14 cellular contexts compared by ENCODE assay signal in genomic region chr11:114395776-114396175, GRCh38. TPM values are rescaled to one million over a fixed set of nuclear protein-coding genes. Genes with fewer than 3 reads are reported as not detected.
DNase-seq lines count a peak whose midpoint lies in the region; ATAC-seq and TF ChIP-seq lines count a peak whose summit lies in the region.
"Had no signal": no experiment of that assay in that cellular context is flagged by ENCODE, and none has a peak within 500 bp of the region (broad histone marks: within the 10 kb centered on the region; RNA-seq: fewer than 3 reads in every experiment).

No MANE protein-coding gene starts in this region.

- H3K4me2 ChIP-seq in MM.1S (ENCODE audit: low read depth, low read length) (no peak overlapping the region), neural progenitor cell (no peak overlapping the region)

- H4K20me1 ChIP-seq in MM.1S (ENCODE audit: insufficient read depth, low read length): no peaks in the 10 kb centered on the region
- H4K20me1 ChIP-seq in neural progenitor cell (ENCODE audit: low read depth): no peaks in the 10 kb centered on the region

- no peak overlapping the region for H3K4me3 ChIP-seq in MM.1S (ENCODE audit: low read length)
- no peak overlapping the region for H3K4me3 ChIP-seq in cardiac fibroblast (replicated peaks in 1 of 2; ENCODE audit: low read depth in 2 of 2, low read length in 2 of 2)
- no peak overlapping the region for H3K4me3 ChIP-seq in neural progenitor cell
- no peak overlapping the region for H3K4me3 ChIP-seq in esophagus squamous epithelium
- H3K4me3 ChIP-seq: Peyer's patch, thoracic aorta had no signal

- intact Hi-C loops in esophagus squamous epithelium (cut with DNase I): no loop called here

- no peak for TF ChIP-seq POLR2A in esophagus squamous epithelium (IDR thresholded peaks at IDR 0.05)

- H3K9me3 ChIP-seq in MM.1S (replicated peaks; ENCODE audit: insufficient read depth, low read length) (no peaks in the 10 kb centered on the region), neural progenitor cell (ENCODE audit: low read depth) (no peaks in the 10 kb centered on the region), T-helper 17 cell (ENCODE audit: control insufficient read depth, low read length, poor library complexity, severe bottlenecking) (no peaks in the 10 kb centered on the region), esophagus squamous epithelium (no peaks in the 10 kb centered on the region)
- H3K9me3 ChIP-seq: neutrophil, Peyer's patch, thoracic aorta had no signal

- H3K4me3 Mint-ChIP-seq in neural progenitor cell (no peak overlapping the region), T-helper 17 cell (no peak overlapping the region)
- H3K4me3 Mint-ChIP-seq: activated naive CD4-positive, alpha-beta T cell treated with anti-CD3 and anti-CD28 coated beads for 36 hours; effector memory CD8-positive, alpha-beta T cell had no signal

- no peaks in the 10 kb centered on the region for H3K9me3 Mint-ChIP-seq in neural progenitor cell
- H3K9me3 Mint-ChIP-seq: activated naive CD4-positive, alpha-beta T cell treated with anti-CD3 and anti-CD28 coated beads for 36 hours; effector memory CD8-positive, alpha-beta T cell had no signal

- CTCF ChIA-PET in GM10248 (lab: Yijun Ruan, JAX): interaction anchor here (0.7 to 1.5 kb wide), 2 partner anchors 11 to 17 kb away, joined by 4 read pairs; no protein-coding TSS in a partner anchor

- H3K9me2 ChIP-seq in MM.1S (replicated peaks; ENCODE audit: insufficient read depth, low read length): no peaks in the 10 kb centered on the region

- no peak for DNase-seq in GM10248 (ENCODE audit: extremely low spot score)
- DNase-seq in MM.1S: peak; percentile 31
- DNase-seq in cardiac fibroblast (ENCODE audit: low read depth in 2 of 2): no peak
- DNase-seq in neural progenitor cell (ENCODE audit: low spot score): peak; percentile 35
- DNase-seq in T-helper 17 cell: no peak
- DNase-seq in esophagus squamous epithelium (lab: John Stamatoyannopoulos, UW): no peak
- DNase-seq: activated naive CD4-positive, alpha-beta T cell treated with anti-CD3 and anti-CD28 coated beads for 36 hours; effector memory CD8-positive, alpha-beta T cell; Kasumi-1; Peyer's patch; stimulated activated CD4-positive, alpha-beta T cell treated with anti-CD3 and anti-CD28 coated beads, Interleukin-2, amount 100 ng/mL, for 48 hours had no signal

- H3F3A ChIP-seq in MM.1S (ENCODE audit: insufficient read depth, low read length): peaks cover 7% of the 10 kb centered on the region
- H3F3A ChIP-seq in neural progenitor cell (ENCODE audit: low read depth): peaks cover 14% of the 10 kb centered on the region

- H3K27me3 Mint-ChIP-seq in neural progenitor cell (ENCODE audit: insufficient read depth, low read depth): no peaks in the 10 kb centered on the region
- H3K27me3 Mint-ChIP-seq in T-helper 17 cell: no peaks in the 10 kb centered on the region
- H3K27me3 Mint-ChIP-seq: effector memory CD8-positive, alpha-beta T cell had no signal

- 27 to 39% methylated on average over 2 to 3 of the region's 3 CpGs for WGBS in esophagus squamous epithelium, 2 donors

- H2AFZ ChIP-seq in MM.1S (ENCODE audit: low read length) (no peak overlapping the region), neural progenitor cell (replicated peaks) (no peak overlapping the region)

- H3K36me3 Mint-ChIP-seq in neural progenitor cell (no peaks in the 10 kb centered on the region), T-helper 17 cell (ENCODE audit: low read depth) (peaks cover 2% of the 10 kb centered on the region)

- H3K27ac ChIP-seq in MM.1S (ENCODE audit: low read length): no peak overlapping the region
- no peak overlapping the region for H3K27ac ChIP-seq in neural progenitor cell
- H3K27ac ChIP-seq in esophagus squamous epithelium: no peak overlapping the region
- H3K27ac ChIP-seq: neutrophil, Peyer's patch, thoracic aorta had no signal

- peak; percentile 21 for TF ChIP-seq CTCF in GM10248 (IDR thresholded peaks at IDR 0.05; ENCODE audit: control extremely low read depth, extremely low read depth, low read depth, missing control alignments)
- peak; percentile 45 for TF ChIP-seq CTCF in MM.1S (IDR thresholded peaks at IDR 0.05; ENCODE audit: low read length)
- peak; percentile 21 for TF ChIP-seq CTCF in cardiac fibroblast (IDR thresholded peaks at IDR 0.05; ENCODE audit: low read depth, low read length)
- peak; percentile 50 for TF ChIP-seq CTCF in neural progenitor cell (IDR thresholded peaks at IDR 0.05)
- TF ChIP-seq CTCF in esophagus squamous epithelium (IDR thresholded peaks at IDR 0.05): peak in 3 of 6 experiments; percentile 5 to 45 (median 28)

- no peak overlapping the region for H3K27ac Mint-ChIP-seq in neural progenitor cell
- H3K27ac Mint-ChIP-seq in T-helper 17 cell: no peak overlapping the region
- H3K27ac Mint-ChIP-seq: activated naive CD4-positive, alpha-beta T cell treated with anti-CD3 and anti-CD28 coated beads for 36 hours; effector memory CD8-positive, alpha-beta T cell had no signal

- H3K4me1 ChIP-seq in MM.1S (ENCODE audit: low read length) (peaks cover 6% of the 10 kb centered on the region; the same call in 1 of the 2 replicates), neural progenitor cell (peaks cover 9% of the 10 kb centered on the region), esophagus squamous epithelium (peaks cover 0 to 38% (median 16%) of the 10 kb centered on the region in 3 donors)

- no peak overlapping the region for H3K9ac ChIP-seq in MM.1S (ENCODE audit: low read length)
- H3K9ac ChIP-seq in neural progenitor cell: no peak overlapping the region

- H3K36me3 ChIP-seq in MM.1S (replicated peaks; ENCODE audit: insufficient read depth, low read length) (no peaks in the 10 kb centered on the region), neural progenitor cell (no peaks in the 10 kb centered on the region), esophagus squamous epithelium (no peaks in the 10 kb centered on the region)
- H3K36me3 ChIP-seq: neutrophil, Peyer's patch, thoracic aorta had no signal

- no peak for ATAC-seq in T-helper 17 cell
- no peak for ATAC-seq in HG03565 (IDR thresholded peaks at IDR 0.05; ENCODE audit: unreplicated experiment)
- ATAC-seq: effector memory CD8-positive, alpha-beta T cell had no signal

- H3K27me3 ChIP-seq in MM.1S (replicated peaks; ENCODE audit: insufficient read depth, low read length) (no peaks in the 10 kb centered on the region), neural progenitor cell (no peaks in the 10 kb centered on the region), esophagus squamous epithelium (peaks cover 0 to 3% (median 0%) of the 10 kb centered on the region in 4 donors)
- H3K27me3 ChIP-seq: Peyer's patch had no signal

- H3K79me2 ChIP-seq in MM.1S (ENCODE audit: low read length) (peaks cover 14% of the 10 kb centered on the region), neural progenitor cell (ENCODE audit: low read depth) (peaks cover 19% of the 10 kb centered on the region)

- POLR2A ChIA-PET in GM10248 (lab: Yijun Ruan, JAX): no interaction called here

- H3K4me1 Mint-ChIP-seq in neural progenitor cell (peaks cover 12% of the 10 kb centered on the region), T-helper 17 cell (peaks cover 18% of the 10 kb centered on the region)

RNA-seq across cellular contexts. Expression of gene C11orf71, which starts 4.5 kb away (rescaled TPM):
- total RNA-seq in neural progenitor cell (ENCODE audit: low replicate concordance) (6.6 and 6.8 TPM in 2 replicates), T-helper 17 cell (1 to 10 TPM; 9.4 to 9.8 TPM), esophagus squamous epithelium (1 to 10 TPM; 3.8 to 6.1 (median 4.9) TPM)

RNA-seq across cellular contexts. Expression of gene RBM7, which starts 4.7 kb away (rescaled TPM):
- 44.5 and 61.1 TPM in 2 replicates for total RNA-seq in neural progenitor cell (ENCODE audit: low replicate concordance)
- total RNA-seq in T-helper 17 cell: 10 to 100 TPM; 57.8 to 59.2 TPM
- 10 to 100 TPM; 11.8 to 22.1 (median 17.5) TPM for total RNA-seq in esophagus squamous epithelium

RNA-seq across cellular contexts. Expression of gene REXO2, which starts 43.5 kb away (rescaled TPM):
- total RNA-seq in neural progenitor cell (ENCODE audit: low replicate concordance): 51.6 and 82.0 TPM in 2 replicates
- 10 to 100 TPM; 30.1 to 38.9 TPM for total RNA-seq in T-helper 17 cell
- 100 to 1,000 TPM in 2 of 4 donors, 10 to 100 TPM in 2; 59.3 to 124 (median 107) TPM for total RNA-seq in esophagus squamous epithelium

Comparison
In these comparisons a context has a peak if more than half of its experiments do, and no peak if none do; other contexts are left out.
1. DNase-seq: peak in MM.1S (single experiment) and neural progenitor cell (single experiment); none in GM10248 (single experiment), cardiac fibroblast (0 of 2), T-helper 17 cell (0 of 3) and esophagus squamous epithelium (single experiment).